In genomic region chr12:104681012-104681690, GRCh38 we compare ENCODE assay signal across 28 cellular contexts.
DNase-seq lines count a peak whose midpoint lies in the region; ATAC-seq, FAIRE-seq and TF ChIP-seq lines count a peak whose summit lies in the region.
"Had no signal": no experiment of that assay in that cellular context is flagged by ENCODE, and none has a peak within 500 bp of the region (broad histone marks: within the 10 kb centered on the region; RNA-seq: fewer than 3 reads in every experiment).

No MANE protein-coding gene starts in this region.

- no peak overlapping the region for H2AFZ ChIP-seq in KMS-11 (ENCODE audit: low read depth)

- no peaks in the 10 kb centered on the region for H3K9me3 Mint-ChIP-seq in activated T-cell treated with anti-CD3 and anti-CD28 coated beads, Interleukin-2, amount 50 U/mL, for 24 hours
- no peaks in the 10 kb centered on the region for H3K9me3 Mint-ChIP-seq in activated naive CD8-positive, alpha-beta T cell (ENCODE audit: low read depth)

- intact Hi-C loops in pancreas (cut with DNase I) = no loop called here

- peak overlapping the region; percentile 86 for H3K27ac Mint-ChIP-seq in activated T-cell treated with anti-CD3 and anti-CD28 coated beads, Interleukin-2, amount 50 U/mL, for 24 hours
- H3K27ac Mint-ChIP-seq in activated naive CD8-positive, alpha-beta T cell = peak overlapping the region; percentile 82

- H3K4me2 ChIP-seq in KMS-11 = peak overlapping the region; percentile 1; the same call in 1 of the 2 replicates

- no peak for FAIRE-seq in pancreas (lab: Jason Lieb, UNC)

- H3K9ac ChIP-seq in KMS-11 = no peak overlapping the region

- no peak for DNase-seq in activated T-cell treated with anti-CD3 and anti-CD28 coated beads, Interleukin-2, amount 50 U/mL, for 24 hours
- DNase-seq in activated T-cell treated with anti-CD3 and anti-CD28 coated beads for 4 hours (no peak), pons (ENCODE audit: low spot score) (no peak), pancreas (no peak), mucosa of gallbladder (ENCODE audit: low spot score) (no peak)
- DNase-seq in stimulated activated naive CD8-positive, alpha-beta T cell treated with anti-CD3 and anti-CD28 coated beads, Interleukin-15, Interleukin-2, amounts not matched to agents 100 U/mL and 50 U/mL, for 24 hours = no peak
- DNase-seq: activated CD4-positive, CD25-positive, alpha-beta regulatory T cell; aorta; Caco-2; effector CD8-positive, alpha-beta T cell; EL; esophagus squamous epithelium; glutamatergic neuron; HCEC 1CT; KG1; left ventricle myocardium inferior; mucosa of descending colon; NCI-H1092 treated with DMSO at 0.1 percent for 48 hours; NCI-H2081; NCI-H526; occipital lobe; PC-3; right cardiac atrium; SIG-M5; stimulated activated naive CD4-positive, alpha-beta T cell; trophoblast cell had no signal

- H3K4me3 ChIP-seq in KMS-11 (IDR thresholded peaks at IDR 0.05; ENCODE audit: insufficient read depth, low read depth, low read length) (no peak overlapping the region), pancreas (no peak overlapping the region)
- H3K4me3 ChIP-seq: esophagus squamous epithelium, left ventricle myocardium inferior, mucosa of descending colon had no signal

- WGBS in pancreas, 2 donors = 58 to 77% methylated on average over 3 of the region's 3 CpGs

- H3K36me3 ChIP-seq in KMS-11 (ENCODE audit: insufficient read depth) (no peaks in the 10 kb centered on the region), pancreas (no peaks in the 10 kb centered on the region)
- H3K36me3 ChIP-seq: esophagus squamous epithelium, left ventricle myocardium inferior had no signal

- H3K27ac ChIP-seq in KMS-11 (no peak overlapping the region), pancreas (no peak overlapping the region)
- H3K27ac ChIP-seq: esophagus squamous epithelium, left ventricle myocardium inferior had no signal

- no peak for TF ChIP-seq CTCF in KMS-11 (conservative IDR thresholded peaks at IDR 0.05; ENCODE audit: low read depth, low read length)
- no peak for TF ChIP-seq CTCF in pancreas (IDR thresholded peaks at IDR 0.05)

- no peaks in the 10 kb centered on the region for H4K20me1 ChIP-seq in KMS-11 (ENCODE audit: insufficient read depth)

- peaks cover 2% of the 10 kb centered on the region for H3K36me3 Mint-ChIP-seq in activated T-cell treated with anti-CD3 and anti-CD28 coated beads, Interleukin-2, amount 50 U/mL, for 24 hours (ENCODE audit: low read depth)
- H3K36me3 Mint-ChIP-seq in activated naive CD8-positive, alpha-beta T cell = no peaks in the 10 kb centered on the region

- no peaks in the 10 kb centered on the region for H3K27me3 ChIP-seq in KMS-11 (ENCODE audit: insufficient read depth, low read depth)
- H3K27me3 ChIP-seq in pancreas = no peaks in the 10 kb centered on the region
- H3K27me3 ChIP-seq: esophagus squamous epithelium had no signal

- no peaks in the 10 kb centered on the region for H3K9me3 ChIP-seq in pancreas
- H3K9me3 ChIP-seq: Caco-2, esophagus squamous epithelium, left ventricle myocardium inferior, mucosa of descending colon had no signal

- peak overlapping the region; percentile 37 for H3K4me3 Mint-ChIP-seq in activated T-cell treated with anti-CD3 and anti-CD28 coated beads, Interleukin-2, amount 50 U/mL, for 24 hours
- H3K4me3 Mint-ChIP-seq in activated naive CD8-positive, alpha-beta T cell = peak overlapping the region; percentile 28

- no peaks in the 10 kb centered on the region for H3K27me3 Mint-ChIP-seq in activated T-cell treated with anti-CD3 and anti-CD28 coated beads, Interleukin-2, amount 50 U/mL, for 24 hours
- H3K27me3 Mint-ChIP-seq in activated naive CD8-positive, alpha-beta T cell = no peaks in the 10 kb centered on the region

- peak; percentile 33 for ATAC-seq in stimulated activated naive CD8-positive, alpha-beta T cell treated with anti-CD3 and anti-CD28 coated beads, Interleukin-15, Interleukin-2, amounts not matched to agents 100 U/mL and 50 U/mL, for 24 hours
- ATAC-seq in pancreas = no peak
- ATAC-seq: right cardiac atrium had no signal

- H3K4me1 Mint-ChIP-seq in activated T-cell treated with anti-CD3 and anti-CD28 coated beads, Interleukin-2, amount 50 U/mL, for 24 hours (ENCODE audit: low read depth) = peaks cover 72% of the 10 kb centered on the region
- peaks cover 49% of the 10 kb centered on the region for H3K4me1 Mint-ChIP-seq in activated naive CD8-positive, alpha-beta T cell (ENCODE audit: low read depth)

- H3K79me2 ChIP-seq in KMS-11 (ENCODE audit: insufficient read depth, low read depth) = no peaks in the 10 kb centered on the region

- H3K4me1 ChIP-seq in KMS-11 (ENCODE audit: low read depth, poor library complexity, severe bottlenecking) (peaks cover 36% of the 10 kb centered on the region), pancreas (no peaks in the 10 kb centered on the region)
